Comparison of ENCODE assay signal across 11 cellular contexts in genomic region chr5:150642567-150642927, GRCh38. TPM values are rescaled to one million over a fixed set of nuclear protein-coding genes. Genes with fewer than 3 reads are reported as not detected.
DNase-seq lines count a peak whose midpoint lies in the region; ATAC-seq and TF ChIP-seq lines count a peak whose summit lies in the region.
"Had no signal": no experiment of that assay in that cellular context is flagged by ENCODE, and none has a peak within 500 bp of the region (broad histone marks: within the 10 kb centered on the region; RNA-seq: fewer than 3 reads in every experiment).

No MANE protein-coding gene starts in this region.

- intact Hi-C loops in vagina (cut with DNase I), result no loop called here

- H3K4me1 ChIP-seq in vagina, result peaks cover 78% of the 10 kb centered on the region

- H3K36me3 ChIP-seq in vagina, result no peaks in the 10 kb centered on the region
- H3K36me3 ChIP-seq: HAP-1 had no signal

- no peak for TF ChIP-seq CTCF in vagina (IDR thresholded peaks at IDR 0.05)

- no peak for TF ChIP-seq POLR2A in vagina (IDR thresholded peaks at IDR 0.05)

- no peaks in the 10 kb centered on the region for H3K9me3 ChIP-seq in vagina
- H3K9me3 ChIP-seq: HAP-1 had no signal

- no peaks in the 10 kb centered on the region for H3K27me3 ChIP-seq in vagina

- no peak for ATAC-seq in GM21737 (IDR thresholded peaks at IDR 0.05; ENCODE audit: unreplicated experiment)

- DNase-seq in NCI-H2029 (lab: John Stamatoyannopoulos, UW) (peak; percentile 48), NCI-H2029 treated with DMSO at 0.1 percent for 48 hours (lab: John Stamatoyannopoulos, UW) (no peak), dedifferentiated amniotic fluid mesenchymal stem cell (ENCODE audit: extremely low spot score) (peak; percentile 80), lung microvascular endothelial cell (ENCODE audit: low read depth in 2 of 2) (peak; percentile 82 to 85), vagina (ENCODE audit: extremely low spot score in 2 of 2) (no peak)
- DNase-seq in central memory CD4-positive, alpha-beta T cell, result no peak
- DNase-seq in stimulated activated CD4-positive, alpha-beta T cell treated with anti-CD3 and anti-CD28 coated beads, Interleukin-1b, Interleukin-23, amount 100 ng/mL, for 48 hours, result no peak
- DNase-seq: effector CD4-positive, alpha-beta T cell had no signal

- H3K27ac ChIP-seq in vagina, result peak overlapping the region; percentile 91

- no peak overlapping the region for H3K4me3 ChIP-seq in vagina
- H3K4me3 ChIP-seq: HAP-1 had no signal

RNA-seq across cellular contexts. Expression of gene SYNPO, which starts 2.1 kb away (rescaled TPM):
- total RNA-seq in lung microvascular endothelial cell (7.4 and 10.7 TPM in 2 replicates), vagina (16.7 TPM)

RNA-seq across cellular contexts. Expression of gene MYOZ3, which starts 18.5 kb away (rescaled TPM):
- total RNA-seq in lung microvascular endothelial cell, result 0.22 and 0.40 TPM in 2 replicates
- total RNA-seq in vagina, result not detected
- total RNA-seq: B cell had no signal

RNA-seq across cellular contexts. Expression of gene RBM22, which starts 58.3 kb away (rescaled TPM):
- 13.1 and 17.1 TPM in 2 replicates for total RNA-seq in lung microvascular endothelial cell
- 30.2 TPM for total RNA-seq in vagina

Comparison
In these comparisons a context has a peak if more than half of its experiments do, and no peak if none do; other contexts are left out.
1. DNase-seq: peak in NCI-H2029 (single experiment), dedifferentiated amniotic fluid mesenchymal stem cell (single experiment) and lung microvascular endothelial cell (2 of 2); none in NCI-H2029 treated with DMSO at 0.1 percent for 48 hours (single experiment), vagina (0 of 2), central memory CD4-positive, alpha-beta T cell (single experiment) and stimulated activated CD4-positive, alpha-beta T cell treated with anti-CD3 and anti-CD28 coated beads, Interleukin-1b, Interleukin-23, amount 100 ng/mL, for 48 hours (single experiment).